ENCODE assay signal across 18 cellular contexts in genomic region chr17:56121661-56122060, GRCh38. TPM values are rescaled to one million over a fixed set of nuclear protein-coding genes. Genes with fewer than 3 reads are reported as not detected.
DNase-seq lines count a peak whose midpoint lies in the region; ATAC-seq and TF ChIP-seq lines count a peak whose summit lies in the region.
"Had no signal": no experiment of that assay in that cellular context is flagged by ENCODE, and none has a peak within 500 bp of the region (broad histone marks: within the 10 kb centered on the region; RNA-seq: fewer than 3 reads in every experiment).

No MANE protein-coding gene starts in this region.

- H4K20me1 ChIP-seq in GM23248 (ENCODE audit: insufficient read depth) (no peaks in the 10 kb centered on the region), OCI-LY1 (ENCODE audit: insufficient read depth, low read length) (no peaks in the 10 kb centered on the region), neural progenitor cell (ENCODE audit: low read depth) (no peaks in the 10 kb centered on the region)

- no peaks in the 10 kb centered on the region for H3K4me1 Mint-ChIP-seq in neural progenitor cell
- H3K4me1 Mint-ChIP-seq in endothelial cell (ENCODE audit: unreplicated experiment), result no peaks in the 10 kb centered on the region
- H3K4me1 Mint-ChIP-seq: central memory CD8-positive, alpha-beta T cell had no signal

- H3K4me2 ChIP-seq in GM23248 (ENCODE audit: unreplicated experiment), result no peak overlapping the region
- no peak overlapping the region for H3K4me2 ChIP-seq in OCI-LY1 (ENCODE audit: low read length)
- H3K4me2 ChIP-seq in neural progenitor cell, result no peak overlapping the region

- TF ChIP-seq CTCF in OCI-LY1 (IDR thresholded peaks at IDR 0.05; ENCODE audit: low read length) (peak; percentile 7; the same call in 1 of the 2 replicates), epithelial cell of proximal tubule (conservative IDR thresholded peaks at IDR 0.05; ENCODE audit: low read depth, low read length) (peak; percentile 39), neural progenitor cell (IDR thresholded peaks at IDR 0.05) (peak; percentile 53), endothelial cell (IDR thresholded peaks at IDR 0.05; ENCODE audit: unreplicated experiment) (no peak)

- ATAC-seq in GM21390 (IDR thresholded peaks at IDR 0.05; ENCODE audit: unreplicated experiment), result no peak
- ATAC-seq: CD8-positive, alpha-beta T cell; left lung; Right ventricle myocardium inferior; upper lobe of right lung had no signal

- no peak overlapping the region for H3K9ac ChIP-seq in GM23248
- H3K9ac ChIP-seq in OCI-LY1 (ENCODE audit: low read length), result no peak overlapping the region
- H3K9ac ChIP-seq in neural progenitor cell, result no peak overlapping the region

- 64 to 72% methylated on average over 2 of the region's 2 CpGs for WGBS in GM23248 (ENCODE audit: low coverage in 1 of 2, low lambda C conversion rate in 2 of 2, missing lambda C conversion rate in 2 of 2), 2 experiments

- no peaks in the 10 kb centered on the region for H3K79me2 ChIP-seq in GM23248 (ENCODE audit: insufficient read depth)
- no peaks in the 10 kb centered on the region for H3K79me2 ChIP-seq in OCI-LY1 (ENCODE audit: insufficient read depth, low read length)
- H3K79me2 ChIP-seq in neural progenitor cell (ENCODE audit: low read depth), result no peaks in the 10 kb centered on the region

- no peaks in the 10 kb centered on the region for H3K9me2 ChIP-seq in GM23248 (ENCODE audit: insufficient read depth)
- no peaks in the 10 kb centered on the region for H3K9me2 ChIP-seq in OCI-LY1 (ENCODE audit: low read depth, low read length)

- no peaks in the 10 kb centered on the region for H3K27me3 ChIP-seq in GM23248 (replicated peaks; ENCODE audit: insufficient read depth)
- no peaks in the 10 kb centered on the region for H3K27me3 ChIP-seq in OCI-LY1 (ENCODE audit: insufficient read depth, low read length)
- H3K27me3 ChIP-seq in neural progenitor cell, result no peaks in the 10 kb centered on the region
- H3K27me3 ChIP-seq: left lung, upper lobe of right lung had no signal

- H3K36me3 ChIP-seq in GM23248 (ENCODE audit: low read depth) (no peaks in the 10 kb centered on the region), OCI-LY1 (ENCODE audit: insufficient read depth, low read length) (no peaks in the 10 kb centered on the region), neural progenitor cell (no peaks in the 10 kb centered on the region)
- H3K36me3 ChIP-seq: left lung, upper lobe of right lung had no signal

- H2AFZ ChIP-seq in GM23248, result no peak overlapping the region
- no peak overlapping the region for H2AFZ ChIP-seq in OCI-LY1 (ENCODE audit: low read length)
- no peak overlapping the region for H2AFZ ChIP-seq in neural progenitor cell (replicated peaks)

- H3K4me3 Mint-ChIP-seq in neural progenitor cell (no peak overlapping the region), endothelial cell (ENCODE audit: unreplicated experiment) (no peak overlapping the region)
- H3K4me3 Mint-ChIP-seq: activated T-cell treated with anti-CD3 and anti-CD28 coated beads, Interleukin-2, amount 50 U/mL, for 24 hours; CD8-positive, alpha-beta T cell; central memory CD8-positive, alpha-beta T cell had no signal

- H3K4me1 ChIP-seq in GM23248 (ENCODE audit: insufficient read depth), result peaks cover 6% of the 10 kb centered on the region
- no peaks in the 10 kb centered on the region for H3K4me1 ChIP-seq in OCI-LY1 (ENCODE audit: insufficient read depth, low read length, severe bottlenecking)
- H3K4me1 ChIP-seq in neural progenitor cell, result no peaks in the 10 kb centered on the region
- H3K4me1 ChIP-seq: left lung, upper lobe of right lung had no signal

- H3K9me3 ChIP-seq in GM23248 (ENCODE audit: low read depth), result no peaks in the 10 kb centered on the region
- no peaks in the 10 kb centered on the region for H3K9me3 ChIP-seq in OCI-LY1 (ENCODE audit: low read length)
- H3K9me3 ChIP-seq in neural progenitor cell (ENCODE audit: low read depth), result no peaks in the 10 kb centered on the region
- H3K9me3 ChIP-seq: left lung, upper lobe of right lung had no signal

- H3K27me3 Mint-ChIP-seq in neural progenitor cell (ENCODE audit: insufficient read depth, low read depth) (no peaks in the 10 kb centered on the region), endothelial cell (ENCODE audit: unreplicated experiment) (no peaks in the 10 kb centered on the region)
- H3K27me3 Mint-ChIP-seq: central memory CD8-positive, alpha-beta T cell had no signal

- DNase-seq in GM23248 (peak; percentile 34), epithelial cell of proximal tubule (ENCODE audit: low read depth) (no peak), neural progenitor cell (ENCODE audit: low spot score) (peak; percentile 52), endothelial cell (ENCODE audit: low spot score) (no peak)
- DNase-seq in effector CD4-positive, alpha-beta T cell, result no peak
- DNase-seq: activated T-cell treated with anti-CD3 and anti-CD28 coated beads, Interleukin-2, amount 50 U/mL, for 24 hours; CD8-positive, alpha-beta T cell; GOT3; left lung; NCI-H2081; stimulated activated CD4-positive, alpha-beta T cell treated with anti-CD3 and anti-CD28 coated beads, Interleukin-4, amount 100 ng/mL, for 4 hours; T-helper 9 cell; upper lobe of right lung had no signal

- in situ Hi-C loops in GM23248 (cut with MboI), result no loop called here

- H3K9me3 Mint-ChIP-seq in neural progenitor cell, result no peaks in the 10 kb centered on the region
- no peaks in the 10 kb centered on the region for H3K9me3 Mint-ChIP-seq in endothelial cell (ENCODE audit: unreplicated experiment)
- H3K9me3 Mint-ChIP-seq: activated T-cell treated with anti-CD3 and anti-CD28 coated beads, Interleukin-2, amount 50 U/mL, for 24 hours; CD8-positive, alpha-beta T cell; central memory CD8-positive, alpha-beta T cell had no signal

- H3F3A ChIP-seq in GM23248 (ENCODE audit: insufficient read depth) (peaks cover 4% of the 10 kb centered on the region; the same call in 1 of the 2 replicates), OCI-LY1 (ENCODE audit: insufficient read depth, low read length) (no peaks in the 10 kb centered on the region), neural progenitor cell (ENCODE audit: low read depth) (no peaks in the 10 kb centered on the region)

- H3K27ac ChIP-seq in GM23248, result no peak overlapping the region
- H3K27ac ChIP-seq in OCI-LY1 (ENCODE audit: low read depth, low read length, poor library complexity, severe bottlenecking), result no peak overlapping the region
- H3K27ac ChIP-seq in neural progenitor cell, result no peak overlapping the region
- H3K27ac ChIP-seq: epithelial cell of prostate, left lung, upper lobe of right lung had no signal

- H3K27ac Mint-ChIP-seq in neural progenitor cell (no peak overlapping the region), endothelial cell (ENCODE audit: unreplicated experiment) (no peak overlapping the region)
- H3K27ac Mint-ChIP-seq: activated T-cell treated with anti-CD3 and anti-CD28 coated beads, Interleukin-2, amount 50 U/mL, for 24 hours; CD8-positive, alpha-beta T cell had no signal

- H3K36me3 Mint-ChIP-seq in neural progenitor cell, result no peaks in the 10 kb centered on the region
- no peaks in the 10 kb centered on the region for H3K36me3 Mint-ChIP-seq in endothelial cell (ENCODE audit: low read depth, unreplicated experiment)
- H3K36me3 Mint-ChIP-seq: CD8-positive, alpha-beta T cell had no signal

- H3K4me3 ChIP-seq in GM23248 (no peak overlapping the region), OCI-LY1 (ENCODE audit: low read depth, low read length, poor library complexity, severe bottlenecking) (no peak overlapping the region), epithelial cell of proximal tubule (ENCODE audit: low read depth, low read length) (no peak overlapping the region), neural progenitor cell (no peak overlapping the region)
- H3K4me3 ChIP-seq: left lung, upper lobe of right lung had no signal

RNA-seq across cellular contexts. Expression of gene ANKFN1, which starts 31.6 kb away (rescaled TPM):
- 0.54 and 0.76 TPM in 2 replicates for total RNA-seq in GM23248 (2014; rRNA removed; shearing (Covaris generic))
- 0.16 and 0.64 TPM in 2 replicates for polyA plus RNA-seq in GM23248 (2016; fragmentation: Nextera tagmentation; extraction: Ambion mirVana)
- not detected in 2 replicates for total RNA-seq in epithelial cell of proximal tubule
- total RNA-seq in neural progenitor cell (ENCODE audit: low replicate concordance), result 0.25 TPM in 1 of 2 replicates, not detected in the other
- not detected for total RNA-seq in endothelial cell (ENCODE audit: unreplicated experiment)
- total RNA-seq: CD8-positive, alpha-beta T cell; Right ventricle myocardium inferior had no signal

Comparison
In these comparisons a context has a peak if more than half of its experiments do, and no peak if none do; other contexts are left out.
1. DNase-seq: peak in GM23248 (single experiment) and neural progenitor cell (single experiment); none in epithelial cell of proximal tubule (single experiment), endothelial cell (single experiment) and effector CD4-positive, alpha-beta T cell (single experiment).